Comparison of ENCODE assay signal across 8 cellular contexts in genomic region chr12:56220611-56221232, GRCh38. TPM values are rescaled to one million over a fixed set of nuclear protein-coding genes. Genes with fewer than 3 reads are reported as not detected.
DNase-seq lines count a peak whose midpoint lies in the region; ATAC-seq and TF ChIP-seq lines count a peak whose summit lies in the region.

No MANE protein-coding gene starts in this region.

- H3K4me1 ChIP-seq in RWPE2 (ENCODE audit: insufficient read depth, poor library complexity, severe bottlenecking): peaks cover 3% of the 10 kb centered on the region

- H3K27me3 ChIP-seq in RWPE2 (ENCODE audit: insufficient read depth, poor library complexity, severe bottlenecking): no peaks in the 10 kb centered on the region

- TF ChIP-seq CTCF in RWPE2 (IDR thresholded peaks at IDR 0.05; ENCODE audit: poor library complexity, severe bottlenecking) (no peak), endothelial cell (IDR thresholded peaks at IDR 0.05; ENCODE audit: unreplicated experiment) (no peak), natural killer cell (IDR thresholded peaks at IDR 0.05) (no peak)

- H3K4me3 Mint-ChIP-seq in T-helper 2 cell treated with Interferon-gamma antibody and Interleukin-4, amounts not matched to agents 5 μg/mL and 100 μg/mL, for 36 hours: peak overlapping the region; percentile 100
- H3K4me3 Mint-ChIP-seq in endothelial cell (ENCODE audit: unreplicated experiment) (peak overlapping the region; percentile 99), natural killer cell (peak overlapping the region; percentile 98)

- H3K9me3 Mint-ChIP-seq in T-helper 2 cell treated with Interferon-gamma antibody and Interleukin-4, amounts not matched to agents 5 μg/mL and 100 μg/mL, for 36 hours: no peaks in the 10 kb centered on the region
- no peaks in the 10 kb centered on the region for H3K9me3 Mint-ChIP-seq in endothelial cell (ENCODE audit: unreplicated experiment)
- no peaks in the 10 kb centered on the region for H3K9me3 Mint-ChIP-seq in natural killer cell

- H3K27ac ChIP-seq in RWPE2 (ENCODE audit: poor library complexity, severe bottlenecking): peak overlapping the region; percentile 81

- H3K27ac Mint-ChIP-seq in T-helper 2 cell treated with Interferon-gamma antibody and Interleukin-4, amounts not matched to agents 5 μg/mL and 100 μg/mL, for 36 hours: peak overlapping the region; percentile 97
- H3K27ac Mint-ChIP-seq in endothelial cell (ENCODE audit: unreplicated experiment) (peak overlapping the region; percentile 97), natural killer cell (peak overlapping the region; percentile 100)

- H3K36me3 Mint-ChIP-seq in T-helper 2 cell treated with Interferon-gamma antibody and Interleukin-4, amounts not matched to agents 5 μg/mL and 100 μg/mL, for 36 hours (ENCODE audit: low read depth): peaks cover 4% of the 10 kb centered on the region
- H3K36me3 Mint-ChIP-seq in endothelial cell (ENCODE audit: low read depth, unreplicated experiment) (peaks cover 8% of the 10 kb centered on the region), natural killer cell (no peaks in the 10 kb centered on the region)

- ATAC-seq in RWPE2 (ENCODE audit: low read depth): no peak
- no peak for ATAC-seq in natural killer cell
- ATAC-seq in GM21515 (IDR thresholded peaks at IDR 0.05; ENCODE audit: unreplicated experiment): no peak
- no peak for ATAC-seq in GM19395 (IDR thresholded peaks at IDR 0.05; ENCODE audit: unreplicated experiment)
- no peak for ATAC-seq in GM18517 (IDR thresholded peaks at IDR 0.05; ENCODE audit: unreplicated experiment)

- peaks cover 38% of the 10 kb centered on the region for H3K4me1 Mint-ChIP-seq in T-helper 2 cell treated with Interferon-gamma antibody and Interleukin-4, amounts not matched to agents 5 μg/mL and 100 μg/mL, for 36 hours (ENCODE audit: low read depth)
- peaks cover 39% of the 10 kb centered on the region for H3K4me1 Mint-ChIP-seq in endothelial cell (ENCODE audit: unreplicated experiment)
- peaks cover 42 to 49% of the 10 kb centered on the region in 2 donors for H3K4me1 Mint-ChIP-seq in natural killer cell

- peak overlapping the region; percentile 79 for H3K4me3 ChIP-seq in RWPE2 (ENCODE audit: severe bottlenecking)

- no peak for DNase-seq in T-helper 2 cell treated with Interferon-gamma antibody and Interleukin-4, amounts not matched to agents 5 μg/mL and 100 μg/mL, for 36 hours (ENCODE audit: low spot score)
- DNase-seq in T-helper 2 cell: no peak
- DNase-seq in RWPE2 (ENCODE audit: low spot score): no peak
- no peak for DNase-seq in endothelial cell (ENCODE audit: low spot score)
- no peak for DNase-seq in natural killer cell

- H3K27me3 Mint-ChIP-seq in T-helper 2 cell treated with Interferon-gamma antibody and Interleukin-4, amounts not matched to agents 5 μg/mL and 100 μg/mL, for 36 hours (ENCODE audit: low read depth): no peaks in the 10 kb centered on the region
- H3K27me3 Mint-ChIP-seq in endothelial cell (ENCODE audit: unreplicated experiment): peaks cover 10% of the 10 kb centered on the region
- no peaks in the 10 kb centered on the region for H3K27me3 Mint-ChIP-seq in natural killer cell (ENCODE audit: low read depth in 2 of 2)

- peaks cover 7% of the 10 kb centered on the region for H3K36me3 ChIP-seq in RWPE2 (ENCODE audit: low read depth)

- intact Hi-C loops in natural killer cell (cut with micrococcal nuclease): loop anchor here (5.0 to 10.0 kb wide), 3 partner anchors 37 to 248 kb away; partner anchors contain the start of genes ANKRD52, RAB5B and RPS26

- no peaks in the 10 kb centered on the region for H3K9me3 ChIP-seq in RWPE2 (ENCODE audit: severe bottlenecking)

RNA-seq across cellular contexts. Expression of gene RNF41, which starts 1.0 kb away (rescaled TPM):
- total RNA-seq in endothelial cell (ENCODE audit: unreplicated experiment): 55.5 TPM
- 10 to 100 TPM; 32.3 to 44.5 (median 38.6) TPM for total RNA-seq in natural killer cell

RNA-seq across cellular contexts. Expression of gene NABP2, which starts 3.4 kb away (rescaled TPM):
- total RNA-seq in endothelial cell (ENCODE audit: unreplicated experiment) (19.8 TPM), natural killer cell (10 to 100 TPM; 21.6 to 23.4 (median 22.6) TPM)

RNA-seq across cellular contexts. Expression of gene SLC39A5, which starts 9.1 kb away (rescaled TPM):
- total RNA-seq in endothelial cell (ENCODE audit: unreplicated experiment): not detected
- 1 to 10 TPM in 1 of 3 donors, under 1 TPM in 2; 0.70 to 1.4 (median 0.71) TPM for total RNA-seq in natural killer cell

RNA-seq across cellular contexts. Expression of gene SMARCC2, which starts 31.4 kb away (rescaled TPM):
- total RNA-seq in endothelial cell (ENCODE audit: unreplicated experiment): 105 TPM
- total RNA-seq in natural killer cell: 100 to 1,000 TPM; 205 to 232 (median 210) TPM

RNA-seq across cellular contexts. Expression of gene ANKRD52, which starts 37.5 kb away (rescaled TPM):
- 48.5 TPM for total RNA-seq in endothelial cell (ENCODE audit: unreplicated experiment)
- total RNA-seq in natural killer cell: 10 to 100 TPM; 34.1 to 52.2 (median 51.4) TPM
